Comparison of ENCODE assay signal across 8 cellular contexts in genomic region chr17:42563543-42563942, GRCh38. TPM values are rescaled to one million over a fixed set of nuclear protein-coding genes. Genes with fewer than 3 reads are reported as not detected.
DNase-seq lines count a peak whose midpoint lies in the region; ATAC-seq and TF ChIP-seq lines count a peak whose summit lies in the region.

No MANE protein-coding gene starts in this region.

- H3K27me3 ChIP-seq in Caco-2 (replicated peaks; ENCODE audit: control insufficient read depth, insufficient read depth, low read length), result no peaks in the 10 kb centered on the region

- CTCF ChIA-PET in Caco-2 (lab: Charles Lee), result no interaction called here

- H3K4me1 Mint-ChIP-seq in Caco-2 (ENCODE audit: low read depth, unreplicated experiment) (peaks cover 21% of the 10 kb centered on the region), nephron (peaks cover 17% of the 10 kb centered on the region)
- H3K4me1 Mint-ChIP-seq in central memory CD8-positive, alpha-beta T cell, result peaks cover 43% of the 10 kb centered on the region

- intact Hi-C loops in Caco-2 (cut with micrococcal nuclease; ENCODE audit: unreplicated experiment), result no loop called here

- peak overlapping the region; percentile 93 for H3K27ac Mint-ChIP-seq in Caco-2 (ENCODE audit: unreplicated experiment)
- peak overlapping the region; percentile 96 for H3K27ac Mint-ChIP-seq in central memory CD8-positive, alpha-beta T cell (ENCODE audit: low read depth)
- H3K27ac Mint-ChIP-seq in nephron, result peak overlapping the region; percentile 76 to 95 (median 93)

- H3K27me3 Mint-ChIP-seq in Caco-2 (ENCODE audit: insufficient read depth, unreplicated experiment), result no peaks in the 10 kb centered on the region
- H3K27me3 Mint-ChIP-seq in central memory CD8-positive, alpha-beta T cell, result no peaks in the 10 kb centered on the region
- no peaks in the 10 kb centered on the region for H3K27me3 Mint-ChIP-seq in nephron (ENCODE audit: low read depth)

- no peak overlapping the region for H3K4me3 ChIP-seq in Caco-2 (ENCODE audit: low read depth, low read length)

- H3K4me3 Mint-ChIP-seq in Caco-2 (ENCODE audit: unreplicated experiment) (peak overlapping the region; percentile 69), nephron (peak overlapping the region; percentile 90 to 95 (median 92))
- peak overlapping the region; percentile 89 for H3K4me3 Mint-ChIP-seq in central memory CD8-positive, alpha-beta T cell

- no TSS peak for BruUV-seq in Caco-2 (replicated peaks; lab: Mats Ljungman, UMichigan)

- peaks cover 13% of the 10 kb centered on the region for H3K4me1 ChIP-seq in Caco-2

- H3K27ac ChIP-seq in KOPT-K1 (ENCODE audit: low read depth, low read length, poor library complexity, severe bottlenecking), result peak overlapping the region; percentile 76

- no peak for TF ChIP-seq CTCF in Caco-2 (IDR thresholded peaks at IDR 0.05; ENCODE audit: insufficient read depth in 1 of 2, low read depth in 1 of 2, low read length in 1 of 2, severe bottlenecking in 1 of 2, unreplicated experiment in 1 of 2)
- no peak for TF ChIP-seq CTCF in nephron (IDR thresholded peaks at IDR 0.05; ENCODE audit: unreplicated experiment in 3 of 3)

- peaks cover 6% of the 10 kb centered on the region for H3K36me3 ChIP-seq in Caco-2 (ENCODE audit: control insufficient read depth, insufficient read depth, low read length)
- peaks cover 35% of the 10 kb centered on the region for H3K36me3 ChIP-seq in KOPT-K1 (ENCODE audit: insufficient read depth, low read length)

- POLR2A ChIA-PET in Caco-2 (lab: Charles Lee), result interaction anchor here (0.6 kb wide), 1 partner anchor 28 kb away, joined by 3 read pairs; the partner anchor contains the start of gene NAGLU

- H3K9me3 Mint-ChIP-seq in Caco-2 (ENCODE audit: unreplicated experiment) (no peaks in the 10 kb centered on the region), nephron (no peaks in the 10 kb centered on the region)
- H3K9me3 Mint-ChIP-seq in central memory CD8-positive, alpha-beta T cell, result no peaks in the 10 kb centered on the region

- no peak for DNase-seq in Caco-2
- no peak for DNase-seq in central memory CD8-positive, alpha-beta T cell (ENCODE audit: low spot score in 2 of 2)
- DNase-seq in GM19238 (ENCODE audit: insufficient read length, low spot score), result no peak
- no peak for DNase-seq in epidermal melanocyte (ENCODE audit: insufficient read length, low spot score)
- no peak for DNase-seq in SK-N-DZ (ENCODE audit: low spot score)

- H3K9me3 ChIP-seq in Caco-2, result no peaks in the 10 kb centered on the region
- no peaks in the 10 kb centered on the region for H3K9me3 ChIP-seq in KOPT-K1 (ENCODE audit: insufficient read depth, low read length, poor library complexity, severe bottlenecking)

- ATAC-seq in central memory CD8-positive, alpha-beta T cell (replicated peaks; ENCODE audit: extremely low read depth, poor library complexity, severe bottlenecking), result no peak
- no peak for ATAC-seq in GM21786 (IDR thresholded peaks at IDR 0.05; ENCODE audit: unreplicated experiment)

- H3K36me3 Mint-ChIP-seq in Caco-2 (ENCODE audit: insufficient read depth, unreplicated experiment), result peaks cover 74% of the 10 kb centered on the region
- H3K36me3 Mint-ChIP-seq in central memory CD8-positive, alpha-beta T cell (ENCODE audit: insufficient read depth), result peaks cover 21% of the 10 kb centered on the region
- peaks cover 5% of the 10 kb centered on the region for H3K36me3 Mint-ChIP-seq in nephron (ENCODE audit: low read depth)

RNA-seq across cellular contexts. Expression of gene COASY, which starts 1.6 kb away (rescaled TPM):
- total RNA-seq in Caco-2 (2022), result 128 and 138 TPM in 2 replicates
- polyA plus RNA-seq in SK-N-DZ (2014; cell fraction: cytosol; rRNA removed), result 33.3 and 40.2 TPM in 2 replicates
- 89.3 TPM in 2 replicates for polyA plus RNA-seq in SK-N-DZ (2014; cell fraction: nucleus; rRNA removed)

RNA-seq across cellular contexts. Expression of gene MLX, which starts 3.4 kb away (rescaled TPM):
- 37.5 and 41.2 TPM in 2 replicates for total RNA-seq in Caco-2 (2022)
- polyA plus RNA-seq in SK-N-DZ (2014; cell fraction: cytosol; rRNA removed), result 26.7 and 32.4 TPM in 2 replicates
- polyA plus RNA-seq in SK-N-DZ (2014; cell fraction: nucleus; rRNA removed), result 75.7 and 102 TPM in 2 replicates

RNA-seq across cellular contexts. Expression of gene HSD17B1, which starts 10.8 kb away (rescaled TPM):
- 2.3 and 4.0 TPM in 2 replicates for total RNA-seq in Caco-2 (2022)
- 0.33 and 1.2 TPM in 2 replicates for polyA plus RNA-seq in SK-N-DZ (2014; cell fraction: cytosol; rRNA removed)
- polyA plus RNA-seq in SK-N-DZ (2014; cell fraction: nucleus; rRNA removed), result 0.76 and 1.3 TPM in 2 replicates

RNA-seq across cellular contexts. Expression of gene PSMC3IP, which starts 14.0 kb away (rescaled TPM):
- total RNA-seq in Caco-2 (2022), result 24.7 and 25.2 TPM in 2 replicates
- 49.3 and 53.6 TPM in 2 replicates for polyA plus RNA-seq in SK-N-DZ (2014; cell fraction: cytosol; rRNA removed)
- polyA plus RNA-seq in SK-N-DZ (2014; cell fraction: nucleus; rRNA removed), result 83.5 and 85.1 TPM in 2 replicates

RNA-seq across cellular contexts. Expression of gene NAGLU, which starts 27.5 kb away (rescaled TPM):
- total RNA-seq in Caco-2 (2022), result 28.7 and 29.2 TPM in 2 replicates
- polyA plus RNA-seq in SK-N-DZ (2014; cell fraction: cytosol; rRNA removed), result 44.3 and 63.8 TPM in 2 replicates
- 96.3 and 104 TPM in 2 replicates for polyA plus RNA-seq in SK-N-DZ (2014; cell fraction: nucleus; rRNA removed)
